Comparison of ENCODE assay signal across 16 cellular contexts in the genomic region with DNA sequence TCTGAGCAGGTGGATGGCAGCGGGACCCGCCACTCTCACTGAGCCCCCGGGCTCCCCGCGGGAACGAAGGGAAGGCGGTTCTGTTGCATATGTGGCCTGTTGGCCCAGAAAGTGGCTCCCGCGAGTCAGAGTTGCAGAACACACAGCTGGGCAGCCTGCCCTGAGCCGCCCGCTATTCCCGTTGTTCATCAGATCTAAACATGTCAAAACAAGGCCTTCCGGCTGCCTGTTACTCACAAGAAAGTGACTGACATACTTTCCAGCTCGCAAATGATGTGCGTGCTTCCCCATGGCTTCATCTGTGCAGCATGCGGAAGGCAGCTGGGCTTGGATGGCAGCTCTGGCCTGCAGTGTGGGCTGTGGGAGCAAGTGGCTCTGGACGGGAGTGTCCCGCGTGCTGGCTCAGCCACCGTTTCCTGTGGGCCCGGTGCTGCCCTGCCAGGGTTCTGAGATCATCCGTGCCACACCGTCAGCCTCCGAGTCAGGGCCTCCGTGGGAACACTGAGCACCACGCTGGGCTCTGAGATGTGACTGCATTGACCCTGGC.
DNase-seq lines count a peak whose midpoint lies in the region; ATAC-seq lines count a peak whose summit lies in the region.
"Had no signal": no experiment of that assay in that cellular context is flagged by ENCODE, and none has a peak within 500 bp of the region (broad histone marks: within the 10 kb centered on the region; RNA-seq: fewer than 3 reads in every experiment).

No MANE protein-coding gene starts in this region.

- H3K4me3 ChIP-seq in MG63 (no peak overlapping the region), neuronal stem cell (ENCODE audit: low read length in 2 of 2) (no peak overlapping the region)
- H3K4me3 ChIP-seq: esophagus muscularis mucosa had no signal

- peak overlapping the region; percentile 26 for H3K4ac ChIP-seq in neuronal stem cell (ENCODE audit: low read length)

- peak overlapping the region; percentile 57 for H3K9ac ChIP-seq in neuronal stem cell (ENCODE audit: low read depth, low read length, poor library complexity)

- no peak for ATAC-seq in GM21737 (IDR thresholded peaks at IDR 0.05; ENCODE audit: unreplicated experiment)
- ATAC-seq in HG03196 (IDR thresholded peaks at IDR 0.05; ENCODE audit: unreplicated experiment), result no peak
- no peak for ATAC-seq in GM18873 (IDR thresholded peaks at IDR 0.05; ENCODE audit: low FRiP score, unreplicated experiment)

- H3K14ac ChIP-seq in neuronal stem cell (ENCODE audit: low read length), result peak overlapping the region; percentile 83

- DNase-seq in AG20443 (ENCODE audit: low spot score) (peak; percentile 48), MG63 (peak; percentile 67), fibroblast of gingiva (ENCODE audit: low read depth) (peak; percentile 68), neuronal stem cell (ENCODE audit: low spot score) (no peak), T-helper 9 cell (no peak)
- DNase-seq: activated B cell treated with CpG ODN at 0.5 μM for 24 hours, cortex of kidney, EL, hippocampal formation, left cardiac atrium, NCI-H2029 treated with DMSO at 0.1 percent for 48 hours, NCI-H69 had no signal

- no peaks in the 10 kb centered on the region for H3K36me3 ChIP-seq in MG63
- no peaks in the 10 kb centered on the region for H3K36me3 ChIP-seq in neuronal stem cell (replicated peaks in 1 of 2; ENCODE audit: control insufficient read depth in 2 of 2, insufficient read depth in 2 of 2, low read length in 2 of 2)
- H3K36me3 ChIP-seq: esophagus muscularis mucosa had no signal

- no CpG with 5 or more reads among the region's 26 CpGs for WGBS in neuronal stem cell (ENCODE audit: extremely low coverage in 2 of 2, insufficient read length in 2 of 2, insufficient replicate concordance in 1 of 2), 2 donors

- H3K79me1 ChIP-seq in neuronal stem cell (ENCODE audit: low read depth, low read length), result peaks cover 1% of the 10 kb centered on the region

- H2AFZ ChIP-seq in neuronal stem cell (ENCODE audit: low read length), result no peak overlapping the region

- no peak overlapping the region for H4K8ac ChIP-seq in neuronal stem cell (ENCODE audit: low read depth, low read length)

- no peaks in the 10 kb centered on the region for H3K27me3 ChIP-seq in MG63
- H3K27me3 ChIP-seq in neuronal stem cell (ENCODE audit: control insufficient read depth in 3 of 3, insufficient read depth in 3 of 3, low read depth in 1 of 3, low read length in 3 of 3), result no peaks in the 10 kb centered on the region

- H3K18ac ChIP-seq in neuronal stem cell (ENCODE audit: low read length), result peak overlapping the region; percentile 61

- no peak overlapping the region for H3K27ac ChIP-seq in neuronal stem cell (replicated peaks; ENCODE audit: low read length)
- H3K27ac ChIP-seq: esophagus muscularis mucosa had no signal

- no peak overlapping the region for H2BK12ac ChIP-seq in neuronal stem cell (ENCODE audit: low read length)

- H2AK5ac ChIP-seq in neuronal stem cell (ENCODE audit: low read depth, low read length), result peak overlapping the region; percentile 17

- H3K9me3 ChIP-seq in MG63, result no peaks in the 10 kb centered on the region
- no peaks in the 10 kb centered on the region for H3K9me3 ChIP-seq in neuronal stem cell (replicated peaks in 1 of 2; ENCODE audit: control insufficient read depth in 2 of 2, insufficient read depth in 1 of 2, low read depth in 1 of 2, low read length in 2 of 2)
- H3K9me3 ChIP-seq: esophagus muscularis mucosa had no signal

- H3K23ac ChIP-seq in neuronal stem cell (ENCODE audit: low read depth, low read length, poor library complexity), result peak overlapping the region; percentile 45

- no peak overlapping the region for H2BK120ac ChIP-seq in neuronal stem cell (ENCODE audit: low read depth, low read length)

- peaks cover 2 to 4% of the 10 kb centered on the region in 2 donors for H3K4me1 ChIP-seq in neuronal stem cell (ENCODE audit: control insufficient read depth in 2 of 2, insufficient read depth in 1 of 2, low read depth in 1 of 2, low read length in 2 of 2)

- no peak overlapping the region for H4K91ac ChIP-seq in neuronal stem cell (ENCODE audit: low read depth, low read length, poor library complexity)

- peak overlapping the region; percentile 45 for H2BK15ac ChIP-seq in neuronal stem cell (ENCODE audit: low read length)

- peak overlapping the region; percentile 10 for H2BK5ac ChIP-seq in neuronal stem cell (ENCODE audit: low read length)

- H3K4me2 ChIP-seq in neuronal stem cell (ENCODE audit: insufficient read depth, low read length, poor library complexity, severe bottlenecking), result no peak overlapping the region

Comparison
In these comparisons a context has a peak if more than half of its experiments do, and no peak if none do; other contexts are left out.
1. DNase-seq: peak in AG20443 (single experiment), MG63 (single experiment) and fibroblast of gingiva (single experiment); none in neuronal stem cell (single experiment) and T-helper 9 cell (single experiment).